Comparison of ENCODE assay signal across 15 cellular contexts in the genomic region with DNA sequence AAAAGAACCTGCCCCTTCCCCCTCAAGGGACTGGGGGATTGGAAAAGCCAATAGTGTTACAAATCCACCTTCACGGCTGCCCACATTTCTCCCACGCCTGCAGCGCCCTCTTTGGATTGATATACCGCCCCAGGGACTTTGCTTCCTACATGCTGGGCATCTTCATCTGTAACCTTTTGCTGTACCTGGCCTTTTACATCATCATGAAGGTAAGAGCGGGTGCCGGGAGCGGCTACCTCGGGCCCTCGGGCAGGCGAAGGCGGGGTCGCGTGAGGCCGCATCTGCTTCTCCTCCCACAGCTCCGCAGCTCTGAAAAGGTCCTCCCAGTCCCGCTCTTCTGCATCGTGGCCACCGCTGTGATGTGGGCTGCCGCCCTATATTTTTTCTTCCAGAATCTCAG.
A peak's percentile ranks its signal among the peaks of the same experiment; 100 is the strongest.
DNase-seq lines count a peak whose midpoint lies in the region; FAIRE-seq and TF ChIP-seq lines count a peak whose summit lies in the region.
"Had no signal": no experiment of that assay in that cellular context is flagged by ENCODE, and none has a peak within 500 bp of the region (broad histone marks: within the 10 kb centered on the region; RNA-seq: fewer than 3 reads in every experiment).

No MANE protein-coding gene starts in this region.

- FAIRE-seq in keratinocyte (lab: Jason Lieb, UNC), result no peak
- FAIRE-seq: TTC549 had no signal

- H3K4me1 ChIP-seq in breast epithelium (no peaks in the 10 kb centered on the region), mammary epithelial cell (ENCODE audit: insufficient read depth, low read length) (no peaks in the 10 kb centered on the region), keratinocyte (ENCODE audit: control insufficient read depth, extremely low read depth, insufficient read depth, low read length) (no peaks in the 10 kb centered on the region), tibial artery (peaks cover 0 to 10% (median 4%) of the 10 kb centered on the region in 4 donors)
- H3K4me1 ChIP-seq: uterus had no signal

- intact Hi-C loops in breast epithelium (cut with DNase I; ENCODE audit: low total_unique reads), result no loop called here
- intact Hi-C loops in MCF 10A (cut with micrococcal nuclease), result loop anchor here (10.0 kb wide), 1 partner anchor 291 kb away; no protein-coding TSS in a partner anchor
- intact Hi-C loops in mammary epithelial cell (cut with micrococcal nuclease), result no loop called here
- intact Hi-C loops in tibial artery (cut with DNase I; ENCODE audit: low total_unique reads), result loop anchor here (5.0 kb wide), 1 partner anchor 126 kb away; no protein-coding TSS in a partner anchor

- no peaks in the 10 kb centered on the region for H3K9me1 ChIP-seq in keratinocyte (ENCODE audit: control insufficient read depth, extremely low read depth, insufficient read depth, low read length)

- no peaks in the 10 kb centered on the region for H3K27me3 ChIP-seq in breast epithelium
- H3K27me3 ChIP-seq in mammary epithelial cell (ENCODE audit: insufficient read depth, low read length), result no peaks in the 10 kb centered on the region
- peaks cover 5% of the 10 kb centered on the region for H3K27me3 ChIP-seq in keratinocyte (ENCODE audit: control insufficient read depth, extremely low read depth, insufficient read depth, low read length)
- no peaks in the 10 kb centered on the region for H3K27me3 ChIP-seq in tibial artery
- H3K27me3 ChIP-seq: sigmoid colon, uterus had no signal

- H3K4me1 Mint-ChIP-seq in MCF 10A (ENCODE audit: insufficient read depth, unreplicated experiment), result peaks cover 13% of the 10 kb centered on the region

- no peak overlapping the region for H3K4me3 Mint-ChIP-seq in MCF 10A (ENCODE audit: unreplicated experiment)
- H3K4me3 Mint-ChIP-seq: immature natural killer cell had no signal

- H3K9ac ChIP-seq in mammary epithelial cell (ENCODE audit: insufficient read depth, low read length), result no peak overlapping the region
- no peak overlapping the region for H3K9ac ChIP-seq in keratinocyte (ENCODE audit: control insufficient read depth, extremely low read depth, insufficient read depth, low read length)

- H3K27ac ChIP-seq in breast epithelium (no peak overlapping the region), mammary epithelial cell (ENCODE audit: insufficient read depth, low read depth, low read length) (no peak overlapping the region), keratinocyte (ENCODE audit: control insufficient read depth, insufficient read depth, low read length) (no peak overlapping the region), tibial artery (no peak overlapping the region)
- H3K27ac ChIP-seq: sigmoid colon, uterus had no signal

- BruUV-seq in MCF 10A (replicated peaks; lab: Mats Ljungman, UMichigan) (no TSS peak), mammary epithelial cell (replicated peaks; lab: Mats Ljungman, UMichigan) (no TSS peak)

- TF ChIP-seq CTCF in breast epithelium (IDR thresholded peaks at IDR 0.05) (no peak), MCF 10A (IDR thresholded peaks at IDR 0.05; ENCODE audit: unreplicated experiment) (no peak), mammary epithelial cell (conservative IDR thresholded peaks at IDR 0.05 in 1 of 2, IDR thresholded peaks at IDR 0.05 in 1 of 2; ENCODE audit: extremely low read depth in 1 of 2, insufficient read depth in 1 of 2, low read depth in 1 of 2, low read length in 2 of 2) (peak; percentile 9 to 16), keratinocyte (optimal IDR thresholded peaks at IDR 0.05 in 1 of 3, IDR thresholded peaks at IDR 0.05 in 1 of 3, conservative IDR thresholded peaks at IDR 0.05 in 1 of 3; ENCODE audit: extremely low read depth in 1 of 3, insufficient read depth in 2 of 3, low read length in 3 of 3) (peak in 2 of 3 experiments; percentile 2 to 39), tibial artery (IDR thresholded peaks at IDR 0.05) (no peak)

- CTCF ChIA-PET in MCF 10A (lab: Yijun Ruan, JAX) (interaction anchor here (1.4 kb wide), 2 partner anchors 128 to 130 kb away, joined by 3 to 5 read pairs; no protein-coding TSS in a partner anchor), mammary epithelial cell (lab: Charles Lee; ENCODE audit: low non-redundant PET) (no interaction called here)

- no peaks in the 10 kb centered on the region for H3K9me3 Mint-ChIP-seq in MCF 10A (ENCODE audit: unreplicated experiment)
- H3K9me3 Mint-ChIP-seq: immature natural killer cell had no signal

- DNase-seq in breast epithelium (ENCODE audit: low spot score in 2 of 2) (no peak), MCF 10A (ENCODE audit: unreplicated experiment) (no peak), mammary epithelial cell (peak; percentile 2), keratinocyte (ENCODE audit: low read depth, low spot score) (no peak), tibial artery (no peak), DMS114 treated with DMSO at 0.1 percent for 48 hours (lab: John Stamatoyannopoulos, UW; ENCODE audit: unreplicated experiment) (no peak), NCI-H748 (lab: John Stamatoyannopoulos, UW; ENCODE audit: unreplicated experiment) (no peak)
- no peak for DNase-seq in activated CD8-positive, alpha-beta memory T cell treated with anti-CD3 and anti-CD28 coated beads, Interleukin-2, amount 50 U/mL, for 4 hours
- DNase-seq: anterior cingulate cortex, GDM1, immature natural killer cell, NCI-H345, sigmoid colon, uterus had no signal

- H2AFZ ChIP-seq in mammary epithelial cell (ENCODE audit: low read depth, low read length), result peak overlapping the region; percentile 53
- no peak overlapping the region for H2AFZ ChIP-seq in keratinocyte (ENCODE audit: control insufficient read depth, low read length)

- in situ Hi-C loops in mammary epithelial cell (cut with MboI; ENCODE audit: low sequenced_read_pairs in 2 of 2), result no loop called here

- H3K27me3 Mint-ChIP-seq in MCF 10A (ENCODE audit: insufficient read depth, unreplicated experiment), result no peaks in the 10 kb centered on the region

- POLR2A ChIA-PET in MCF 10A (lab: Yijun Ruan, JAX), result no interaction called here

- H3K27ac Mint-ChIP-seq in MCF 10A (ENCODE audit: low read depth, unreplicated experiment), result no peak overlapping the region
- H3K27ac Mint-ChIP-seq: immature natural killer cell had no signal

- dilution Hi-C loops in mammary epithelial cell (cut with HindIII; ENCODE audit: low sequenced_read_pairs) (no loop called here), keratinocyte (cut with MboI; ENCODE audit: extremely low pct_ligation_motif_present, low sequenced_read_pairs) (loop anchor here (25.0 kb wide), 1 partner anchor 136 kb away; no protein-coding TSS in a partner anchor)

- no peaks in the 10 kb centered on the region for H4K20me1 ChIP-seq in mammary epithelial cell (ENCODE audit: insufficient read depth, low read length)
- no peaks in the 10 kb centered on the region for H4K20me1 ChIP-seq in keratinocyte (ENCODE audit: control insufficient read depth, extremely low read depth, insufficient read depth, low read length)

- 17% methylated on average over 19 of the region's 19 CpGs for WGBS in mammary epithelial cell (ENCODE audit: low coverage, missing lambda C conversion rate)

- H3K36me3 Mint-ChIP-seq in MCF 10A (ENCODE audit: insufficient read depth, unreplicated experiment), result no peaks in the 10 kb centered on the region

- H3K9me3 ChIP-seq in breast epithelium (no peaks in the 10 kb centered on the region), mammary epithelial cell (replicated peaks; ENCODE audit: insufficient read depth, low read length) (no peaks in the 10 kb centered on the region), keratinocyte (ENCODE audit: control insufficient read depth, low read depth, low read length) (no peaks in the 10 kb centered on the region), tibial artery (no peaks in the 10 kb centered on the region)
- H3K9me3 ChIP-seq: sigmoid colon, uterus had no signal

- no peaks in the 10 kb centered on the region for H3K79me2 ChIP-seq in mammary epithelial cell (ENCODE audit: insufficient read depth, low read length)
- no peaks in the 10 kb centered on the region for H3K79me2 ChIP-seq in keratinocyte (ENCODE audit: control insufficient read depth, insufficient read depth, low read length)

- H3K4me2 ChIP-seq in mammary epithelial cell (ENCODE audit: insufficient read depth, low read depth, low read length) (peak overlapping the region; percentile 41), keratinocyte (ENCODE audit: control insufficient read depth, extremely low read depth, insufficient read depth, low read depth, low read length) (no peak overlapping the region)

- peak overlapping the region in 2 of 3 donors; percentile 14 to 23 for H3K4me3 ChIP-seq in breast epithelium
- no peak overlapping the region for H3K4me3 ChIP-seq in mammary epithelial cell (replicated peaks in 1 of 3; ENCODE audit: insufficient read depth in 1 of 3, low read depth in 2 of 3, low read length in 3 of 3)
- H3K4me3 ChIP-seq in keratinocyte (ENCODE audit: control insufficient read depth in 2 of 3, extremely low read depth in 1 of 3, insufficient read depth in 2 of 3, low read depth in 1 of 3, low read length in 3 of 3), result no peak overlapping the region
- H3K4me3 ChIP-seq in tibial artery, result peak overlapping the region; percentile 15 to 37
- H3K4me3 ChIP-seq: sigmoid colon, uterus had no signal

- H3K36me3 ChIP-seq in breast epithelium (no peaks in the 10 kb centered on the region), mammary epithelial cell (ENCODE audit: insufficient read depth, low read length) (no peaks in the 10 kb centered on the region), keratinocyte (ENCODE audit: control insufficient read depth in 2 of 2, extremely low read depth in 1 of 2, insufficient read depth in 2 of 2, low read length in 2 of 2) (no peaks in the 10 kb centered on the region), tibial artery (peaks cover 0 to 7% (median 0%) of the 10 kb centered on the region in 3 donors)
- H3K36me3 ChIP-seq: sigmoid colon, uterus had no signal

- TF ChIP-seq POLR2A in breast epithelium (IDR thresholded peaks at IDR 0.05), result no peak

Comparison
In these comparisons a context has a peak if more than half of its experiments do, and no peak if none do; other contexts are left out.
1. H3K4me3 ChIP-seq: peak in breast epithelium (2 of 3) and tibial artery (2 of 2); none in mammary epithelial cell (0 of 3) and keratinocyte (0 of 3).
2. CTCF ChIP-seq: peak in mammary epithelial cell (2 of 2) and keratinocyte (2 of 3); none in breast epithelium (0 of 3), MCF 10A (single experiment) and tibial artery (0 of 2).
3. intact Hi-C loops: an anchor here in MCF 10A (10.0 kb wide) and tibial artery (5.0 kb wide); none called in breast epithelium and mammary epithelial cell.